Comparison of ENCODE assay signal across 15 cellular contexts in the genomic region with DNA sequence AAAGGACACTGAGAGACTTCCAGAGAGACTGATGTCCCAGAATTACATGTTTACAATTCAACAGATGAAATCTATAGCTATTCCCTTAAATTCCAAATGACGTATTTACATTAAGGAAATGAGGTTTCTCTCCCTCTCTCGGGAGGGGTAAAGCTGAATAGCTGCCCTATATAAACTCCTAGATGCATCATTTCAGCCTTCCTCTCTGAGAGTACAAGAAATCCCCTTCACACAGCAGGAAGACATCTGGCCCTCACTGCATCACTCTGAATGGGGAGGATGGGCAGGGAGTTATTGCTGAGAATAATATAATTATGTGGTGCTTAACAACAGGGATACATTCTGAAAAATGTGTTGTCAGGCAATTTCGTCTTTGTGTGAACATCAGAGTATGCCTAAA. TPM values are rescaled to one million over a fixed set of nuclear protein-coding genes. Genes with fewer than 3 reads are reported as not detected.
DNase-seq lines count a peak whose midpoint lies in the region; ATAC-seq and TF ChIP-seq lines count a peak whose summit lies in the region.
"Had no signal": no experiment of that assay in that cellular context is flagged by ENCODE, and none has a peak within 500 bp of the region (broad histone marks: within the 10 kb centered on the region; RNA-seq: fewer than 3 reads in every experiment).

No MANE protein-coding gene starts in this region.

- intact Hi-C loops in psoas muscle (cut with DNase I) (no loop called here), left ventricle myocardium inferior (cut with micrococcal nuclease) (no loop called here)

- TF ChIP-seq CTCF in psoas muscle (IDR thresholded peaks at IDR 0.05) (no peak), left ventricle myocardium inferior (IDR thresholded peaks at IDR 0.05; ENCODE audit: borderline replicate concordance) (no peak)

- H3K9me3 ChIP-seq in psoas muscle (no peaks in the 10 kb centered on the region), left ventricle myocardium inferior (replicated peaks) (no peaks in the 10 kb centered on the region)
- H3K9me3 ChIP-seq: heart right ventricle, neutrophil, SK-N-SH had no signal

- H3K4me3 ChIP-seq in psoas muscle = no peak overlapping the region
- no peak overlapping the region for H3K4me3 ChIP-seq in left ventricle myocardium inferior
- H3K4me3 ChIP-seq: heart right ventricle had no signal

- H3K27ac ChIP-seq in psoas muscle (no peak overlapping the region), left ventricle myocardium inferior (replicated peaks) (no peak overlapping the region)
- H3K27ac ChIP-seq: heart right ventricle, neutrophil had no signal

- H3K27me3 ChIP-seq in psoas muscle (ENCODE audit: insufficient read depth in 3 of 3, low read length in 2 of 3) (no peaks in the 10 kb centered on the region), left ventricle myocardium inferior (ENCODE audit: low read depth) (no peaks in the 10 kb centered on the region)
- H3K27me3 ChIP-seq: heart right ventricle, neutrophil had no signal

- H3K4me1 ChIP-seq in psoas muscle (no peaks in the 10 kb centered on the region), left ventricle myocardium inferior (peaks cover 48% of the 10 kb centered on the region)

- 91 to 93% (median 92%) methylated on average over 3 of the region's 3 CpGs for WGBS in psoas muscle, 3 donors

- DNase-seq in GOT3 (lab: John Stamatoyannopoulos, UW) (no peak), psoas muscle (no peak), MV-4-11 (lab: John Stamatoyannopoulos, UW) (no peak), left ventricle myocardium inferior (no peak)
- DNase-seq: activated CD4-positive, CD25-positive, alpha-beta regulatory T cell treated with anti-CD3 and anti-CD28 coated beads, Interleukin-2, amount 50 U/mL, for 72 hours; activated T-cell treated with anti-CD3 and anti-CD28 coated beads, Interleukin-2, amount 50 U/mL, for 4 hours; heart right ventricle; left ventricle myocardium superior; NCI-H146; SK-N-SH had no signal

- peak; percentile 61 for ATAC-seq in GM18511 (IDR thresholded peaks at IDR 0.05; ENCODE audit: unreplicated experiment)
- ATAC-seq in GM21360 (IDR thresholded peaks at IDR 0.05; ENCODE audit: unreplicated experiment) = peak; percentile 69
- ATAC-seq in HG02870 (IDR thresholded peaks at IDR 0.05; ENCODE audit: unreplicated experiment) = peak; percentile 81
- ATAC-seq in HG03565 (IDR thresholded peaks at IDR 0.05; ENCODE audit: unreplicated experiment) = peak; percentile 74
- no peak for ATAC-seq in psoas muscle
- ATAC-seq: activated T-cell treated with anti-CD3 and anti-CD28 coated beads, Interleukin-2, amount 50 U/mL, for 4 hours; heart right ventricle; left ventricle myocardium superior had no signal

- H3K36me3 ChIP-seq in psoas muscle (ENCODE audit: insufficient read depth in 1 of 2, low read depth in 1 of 2) (peaks cover 0 to 10% of the 10 kb centered on the region in 2 donors), left ventricle myocardium inferior (peaks cover 13% of the 10 kb centered on the region)

RNA-seq across cellular contexts. Expression of gene POT1, which starts 11.0 kb away (rescaled TPM):
- total RNA-seq in psoas muscle (1 to 10 TPM; 6.1 to 9.1 (median 6.9) TPM), left ventricle myocardium inferior (14.3 TPM)
- 1 to 10 TPM; 4.1 to 7.8 (median 6.0) TPM for polyA plus RNA-seq in psoas muscle

Comparison
In these comparisons a context has a peak if more than half of its experiments do, and no peak if none do; other contexts are left out.
1. ATAC-seq: peak in GM18511 (single experiment), GM21360 (single experiment), HG02870 (single experiment) and HG03565 (single experiment); none in psoas muscle (0 of 4).